ENCODE assay signal across 19 cellular contexts in the genomic region with DNA sequence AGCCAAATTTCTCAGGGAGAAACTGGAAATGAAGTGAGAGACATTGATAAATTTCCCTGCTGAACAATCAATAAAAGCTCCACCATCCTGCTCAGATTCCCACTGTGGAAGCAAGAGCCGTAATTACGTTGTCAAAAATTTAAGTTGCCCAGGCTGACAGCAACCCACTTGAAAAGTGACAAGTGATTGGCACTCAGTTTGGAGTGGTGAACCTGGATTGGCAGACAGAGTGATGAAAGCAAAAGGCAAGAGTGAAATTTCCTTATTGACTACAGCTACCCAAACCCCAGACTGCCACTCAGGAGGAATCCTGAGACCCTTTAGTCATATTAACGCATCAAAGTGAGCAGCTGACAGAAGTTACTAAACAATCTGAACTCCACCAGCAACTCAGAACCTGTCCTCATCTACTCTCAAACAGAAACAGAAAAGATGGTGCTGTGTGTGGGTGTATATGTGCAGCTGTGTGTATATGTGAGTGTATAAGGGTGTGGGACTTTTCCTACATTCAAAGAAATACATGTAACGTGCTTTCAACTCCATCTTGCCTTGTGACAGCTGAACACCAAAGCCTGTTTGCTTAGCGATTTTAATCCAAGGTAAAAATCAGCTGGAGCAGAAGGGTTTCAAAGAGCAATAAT.
DNase-seq lines count a peak whose midpoint lies in the region; ATAC-seq lines count a peak whose summit lies in the region.
"Had no signal": no experiment of that assay in that cellular context is flagged by ENCODE, and none has a peak within 500 bp of the region (broad histone marks: within the 10 kb centered on the region; RNA-seq: fewer than 3 reads in every experiment).

No MANE protein-coding gene starts in this region.

- ATAC-seq in GM18498 (IDR thresholded peaks at IDR 0.05; ENCODE audit: unreplicated experiment) (peak; percentile 33), GM21360 (IDR thresholded peaks at IDR 0.05; ENCODE audit: unreplicated experiment) (peak; percentile 42), HG03520 (IDR thresholded peaks at IDR 0.05; ENCODE audit: unreplicated experiment) (peak; percentile 27)
- ATAC-seq: PC-3 had no signal

- peak; percentile 11 for DNase-seq in retina
- no peak for DNase-seq in SIG-M5 (lab: John Stamatoyannopoulos, UW)
- DNase-seq in GM19240 (ENCODE audit: insufficient read length, low spot score), result no peak
- DNase-seq in NCI-H187 treated with DMSO at 0.1 percent for 48 hours (lab: John Stamatoyannopoulos, UW), result no peak
- DNase-seq: Caco-2; CD4-positive, CD25-positive, alpha-beta regulatory T cell; DMS153; EL; GOT3; NCI-H1105; NCI-H187; NCI-H2171; NCI-H446; NCI-H748 treated with DMSO at 0.1 percent for 48 hours; PC-3; SW 1271 had no signal
